Comparison of ENCODE assay signal across 22 cellular contexts in the genomic region with DNA sequence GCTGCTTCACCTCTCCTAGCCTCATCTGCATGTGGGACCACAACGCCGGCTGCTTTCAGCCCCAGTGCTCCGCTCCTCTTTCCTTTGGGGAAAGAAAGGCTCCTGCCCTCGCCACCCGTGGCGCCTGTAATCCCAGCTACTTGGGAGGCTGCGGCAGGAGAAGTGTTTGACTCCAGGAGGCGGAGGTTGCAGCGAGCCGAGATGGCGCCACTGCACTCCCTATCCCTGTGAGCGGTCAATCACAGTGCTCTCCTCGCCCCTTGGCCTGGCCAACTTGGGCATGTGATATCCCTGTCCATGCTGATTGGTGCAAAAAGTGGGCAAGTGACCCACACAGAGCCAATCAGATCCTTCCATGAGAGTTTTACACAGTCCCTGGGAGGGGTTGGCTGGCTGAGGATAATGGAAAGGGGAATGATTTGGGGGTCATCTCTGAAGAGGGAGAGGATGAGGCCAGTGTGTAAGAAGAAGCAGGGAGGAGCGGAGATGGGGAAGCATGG. TPM values are rescaled to one million over a fixed set of nuclear protein-coding genes. Genes with fewer than 3 reads are reported as not detected.
DNase-seq lines count a peak whose midpoint lies in the region; ATAC-seq, FAIRE-seq and TF ChIP-seq lines count a peak whose summit lies in the region.
"Had no signal": no experiment of that assay in that cellular context is flagged by ENCODE, and none has a peak within 500 bp of the region (broad histone marks: within the 10 kb centered on the region; RNA-seq: fewer than 3 reads in every experiment).

No MANE protein-coding gene starts in this region.

- DNase-seq in breast epithelium (ENCODE audit: low spot score in 2 of 2) (no peak), mammary epithelial cell (no peak), astrocyte (ENCODE audit: low read depth) (no peak), lower lobe of right lung (no peak), kidney glomerular epithelial cell (lab: John Stamatoyannopoulos, UW) (no peak)
- DNase-seq: activated naive CD4-positive, alpha-beta T cell treated with Interleukin-2 at 50 U/mL for 16 hours; activated T-cell treated with anti-CD3 and anti-CD28 coated beads, Interleukin-2, amount 50 U/mL, for 48 hours; DMS79; H7; naive B cell; NCI-H748 treated with DMSO at 0.1 percent for 48 hours; stimulated activated CD4-positive, alpha-beta T cell treated with anti-CD3 and anti-CD28 coated beads, Interleukin-2, amount 100 ng/mL, for 48 hours; T-helper 2 cell; testis had no signal

- H3K4me3 Mint-ChIP-seq in astrocyte (ENCODE audit: unreplicated experiment): no peak overlapping the region
- H3K4me3 Mint-ChIP-seq: activated CD4-positive, alpha-beta T cell treated with anti-CD3 and anti-CD28 coated beads, Interleukin-2, amount 10 ng/mL, durations not matched to agents 24 days and 14 days; naive B cell; stimulated activated memory B cell treated with anti-CD40 and anti-IgM and Interleukin-4, amounts not matched to agents 10 μg/mL and 1 μg/mL and 100 μg/mL, for 72 hours had no signal

- WGBS in mammary epithelial cell (ENCODE audit: low coverage, missing lambda C conversion rate): 85% methylated on average over 13 of the region's 14 CpGs
- WGBS in urinary bladder: 88% methylated on average over 14 of the region's 14 CpGs

- H3K4me1 Mint-ChIP-seq in astrocyte (ENCODE audit: low read depth, unreplicated experiment): peaks cover 2% of the 10 kb centered on the region
- H3K4me1 Mint-ChIP-seq: stimulated activated memory B cell treated with anti-CD40 and anti-IgM and Interleukin-4, amounts not matched to agents 10 μg/mL and 1 μg/mL and 100 μg/mL, for 72 hours had no signal

- H2AFZ ChIP-seq in mammary epithelial cell (ENCODE audit: low read depth, low read length) (no peak overlapping the region), astrocyte (ENCODE audit: low read depth, low read length) (peak overlapping the region; percentile 39)

- H3K27me3 Mint-ChIP-seq in astrocyte (ENCODE audit: low read depth, unreplicated experiment): peaks cover 46% of the 10 kb centered on the region

- BruUV-seq in mammary epithelial cell (replicated peaks; lab: Mats Ljungman, UMichigan): no TSS peak

- ATAC-seq in lower lobe of right lung (no peak), HG02938 (IDR thresholded peaks at IDR 0.05; ENCODE audit: unreplicated experiment) (no peak), GM18517 (IDR thresholded peaks at IDR 0.05; ENCODE audit: unreplicated experiment) (no peak)
- ATAC-seq: stimulated activated memory B cell treated with anti-CD40 and anti-IgM and Interleukin-4, amounts not matched to agents 10 μg/mL and 1 μg/mL and 100 μg/mL, for 72 hours had no signal

- no peak overlapping the region for H3K9ac ChIP-seq in mammary epithelial cell (ENCODE audit: insufficient read depth, low read length)
- H3K9ac ChIP-seq in astrocyte (ENCODE audit: low read length): no peak overlapping the region

- H3K4me2 ChIP-seq in mammary epithelial cell (ENCODE audit: insufficient read depth, low read depth, low read length) (no peak overlapping the region), astrocyte (ENCODE audit: low read length) (peak overlapping the region; percentile 34)

- no peak for TF ChIP-seq CTCF in breast epithelium (IDR thresholded peaks at IDR 0.05)
- no peak for TF ChIP-seq CTCF in mammary epithelial cell (conservative IDR thresholded peaks at IDR 0.05 in 1 of 2, IDR thresholded peaks at IDR 0.05 in 1 of 2; ENCODE audit: extremely low read depth in 1 of 2, insufficient read depth in 1 of 2, low read depth in 1 of 2, low read length in 2 of 2)
- no peak for TF ChIP-seq CTCF in astrocyte (IDR thresholded peaks at IDR 0.05; ENCODE audit: insufficient read depth, low read depth, low read length)
- no peak for TF ChIP-seq CTCF in lower lobe of right lung (IDR thresholded peaks at IDR 0.05)

- H3K79me2 ChIP-seq in mammary epithelial cell (ENCODE audit: insufficient read depth, low read length) (no peaks in the 10 kb centered on the region), astrocyte (ENCODE audit: insufficient read depth, low read length) (no peaks in the 10 kb centered on the region)

- no peaks in the 10 kb centered on the region for H3K9me3 Mint-ChIP-seq in astrocyte (ENCODE audit: unreplicated experiment)
- H3K9me3 Mint-ChIP-seq: activated CD4-positive, alpha-beta T cell treated with anti-CD3 and anti-CD28 coated beads, Interleukin-2, amount 10 ng/mL, durations not matched to agents 24 days and 14 days had no signal

- H3K9me3 ChIP-seq in breast epithelium: no peaks in the 10 kb centered on the region
- H3K9me3 ChIP-seq in mammary epithelial cell (replicated peaks; ENCODE audit: insufficient read depth, low read length): no peaks in the 10 kb centered on the region
- no peaks in the 10 kb centered on the region for H3K9me3 ChIP-seq in astrocyte (ENCODE audit: insufficient read depth, low read depth, low read length)
- no peaks in the 10 kb centered on the region for H3K9me3 ChIP-seq in lower lobe of right lung
- H3K9me3 ChIP-seq: adrenal gland, testis had no signal

- H4K20me1 ChIP-seq in mammary epithelial cell (ENCODE audit: insufficient read depth, low read length) (no peaks in the 10 kb centered on the region), astrocyte (ENCODE audit: insufficient read depth, low read length) (no peaks in the 10 kb centered on the region)

- no peak for FAIRE-seq in astrocyte (lab: Jason Lieb, UNC)
- FAIRE-seq: bronchial epithelial cell had no signal

- CTCF ChIA-PET in mammary epithelial cell (lab: Charles Lee; ENCODE audit: low non-redundant PET): no interaction called here

- intact Hi-C loops in breast epithelium (cut with DNase I; ENCODE audit: low total_unique reads) (no loop called here), mammary epithelial cell (cut with micrococcal nuclease) (no loop called here), lower lobe of right lung (cut with DNase I) (loop anchor here (5.0 kb wide), 1 partner anchor 64 kb away; no protein-coding TSS in a partner anchor)

- H3K4me3 ChIP-seq in breast epithelium (no peak overlapping the region), mammary epithelial cell (replicated peaks in 1 of 3; ENCODE audit: insufficient read depth in 1 of 3, low read depth in 2 of 3, low read length in 3 of 3) (no peak overlapping the region), astrocyte (ENCODE audit: insufficient read depth, low read depth, low read length) (no peak overlapping the region), lower lobe of right lung (no peak overlapping the region), urinary bladder (ENCODE audit: low read depth, low read length) (no peak overlapping the region)
- H3K4me3 ChIP-seq: adrenal gland, coronary artery, testis had no signal

- H3K27me3 ChIP-seq in breast epithelium (peaks cover 0 to 12% of the 10 kb centered on the region in 2 donors), mammary epithelial cell (ENCODE audit: insufficient read depth, low read length) (no peaks in the 10 kb centered on the region), astrocyte (ENCODE audit: insufficient read depth, low read length) (no peaks in the 10 kb centered on the region), lower lobe of right lung (ENCODE audit: low read depth) (peaks cover 3% of the 10 kb centered on the region)
- H3K27me3 ChIP-seq: adrenal gland, testis had no signal

- H3K27ac ChIP-seq in breast epithelium (peak overlapping the region; percentile 4 to 67), mammary epithelial cell (ENCODE audit: insufficient read depth, low read depth, low read length) (no peak overlapping the region), astrocyte (ENCODE audit: low read depth, low read length) (no peak overlapping the region), lower lobe of right lung (peak overlapping the region; percentile 79), urinary bladder (ENCODE audit: low read depth) (peak overlapping the region; percentile 42)
- H3K27ac ChIP-seq: testis had no signal

- in situ Hi-C loops in mammary epithelial cell (cut with MboI; ENCODE audit: low sequenced_read_pairs in 2 of 2): loop anchor here (5.0 kb wide), 1 partner anchor 74 kb away; no protein-coding TSS in a partner anchor

- dilution Hi-C loops in mammary epithelial cell (cut with HindIII; ENCODE audit: low sequenced_read_pairs): no loop called here

- H3K36me3 Mint-ChIP-seq in astrocyte (ENCODE audit: low read depth, unreplicated experiment): no peaks in the 10 kb centered on the region
- H3K36me3 Mint-ChIP-seq: naive B cell; stimulated activated memory B cell treated with anti-CD40 and anti-IgM and Interleukin-4, amounts not matched to agents 10 μg/mL and 1 μg/mL and 100 μg/mL, for 72 hours had no signal

- no peaks in the 10 kb centered on the region for H3K36me3 ChIP-seq in breast epithelium
- H3K36me3 ChIP-seq in mammary epithelial cell (ENCODE audit: insufficient read depth, low read length): no peaks in the 10 kb centered on the region
- H3K36me3 ChIP-seq in astrocyte (ENCODE audit: insufficient read depth, low read length): no peaks in the 10 kb centered on the region
- H3K36me3 ChIP-seq in lower lobe of right lung: no peaks in the 10 kb centered on the region
- no peaks in the 10 kb centered on the region for H3K36me3 ChIP-seq in urinary bladder (ENCODE audit: insufficient read depth)
- H3K36me3 ChIP-seq: adrenal gland had no signal

- H3K27ac Mint-ChIP-seq in astrocyte (ENCODE audit: unreplicated experiment): no peak overlapping the region
- H3K27ac Mint-ChIP-seq: activated CD4-positive, alpha-beta T cell treated with anti-CD3 and anti-CD28 coated beads, Interleukin-2, amount 10 ng/mL, durations not matched to agents 24 days and 14 days; naive B cell; stimulated activated memory B cell treated with anti-CD40 and anti-IgM and Interleukin-4, amounts not matched to agents 10 μg/mL and 1 μg/mL and 100 μg/mL, for 72 hours had no signal

- H3K4me1 ChIP-seq in breast epithelium (no peaks in the 10 kb centered on the region), mammary epithelial cell (ENCODE audit: insufficient read depth, low read length) (peaks cover 9% of the 10 kb centered on the region), astrocyte (ENCODE audit: insufficient read depth, low read length) (peaks cover 12% of the 10 kb centered on the region), lower lobe of right lung (peaks cover 25% of the 10 kb centered on the region), urinary bladder (ENCODE audit: insufficient read depth) (no peaks in the 10 kb centered on the region)
- H3K4me1 ChIP-seq: adrenal gland, testis had no signal

- no peak for TF ChIP-seq POLR2A in breast epithelium (IDR thresholded peaks at IDR 0.05)

RNA-seq across cellular contexts. Expression of gene WFS1, which starts 56.2 kb away (rescaled TPM):
- total RNA-seq in breast epithelium: 10 to 100 TPM; 32.5 to 58.3 (median 37.1) TPM
- total RNA-seq in mammary epithelial cell: 10 to 100 TPM; 13.3 to 17.8 TPM
- polyA plus RNA-seq in mammary epithelial cell: 15.5 TPM
- 19.4 TPM for polyA minus RNA-seq in mammary epithelial cell
- 34.7 and 39.0 TPM in 2 replicates for total RNA-seq in astrocyte
- total RNA-seq in lower lobe of right lung: 70.3 TPM
- 20.5 TPM for total RNA-seq in urinary bladder
- polyA plus RNA-seq in urinary bladder: 85.3 TPM

Comparison
In these comparisons a context has a peak if more than half of its experiments do, and no peak if none do; other contexts are left out.
1. H3K27ac ChIP-seq: peak in breast epithelium (2 of 2), lower lobe of right lung (single experiment) and urinary bladder (single experiment); none in mammary epithelial cell (single experiment) and astrocyte (single experiment).